In the genomic region with DNA sequence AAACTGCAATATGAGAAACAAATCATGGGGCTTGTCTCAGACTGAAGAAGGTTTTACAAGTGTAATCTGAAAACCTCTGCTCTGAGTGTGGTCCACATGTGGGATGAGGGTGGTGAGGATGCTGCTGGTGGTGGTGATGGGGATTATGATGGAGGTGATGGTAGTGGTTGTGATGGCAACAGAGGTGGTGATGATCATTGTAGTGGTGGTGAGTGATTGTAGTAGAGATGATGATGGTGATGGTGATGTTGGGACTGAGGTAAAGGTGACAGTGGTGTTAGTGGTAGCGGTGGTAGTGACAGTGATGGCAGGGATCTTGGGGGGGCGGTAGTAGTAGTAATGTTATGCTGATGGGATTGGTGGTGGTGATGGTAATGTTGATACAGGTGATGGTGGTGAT, we compare ENCODE assay signal across 19 cellular contexts.
DNase-seq lines count a peak whose midpoint lies in the region; ATAC-seq, FAIRE-seq and TF ChIP-seq lines count a peak whose summit lies in the region.
"Had no signal": no experiment of that assay in that cellular context is flagged by ENCODE, and none has a peak within 500 bp of the region (broad histone marks: within the 10 kb centered on the region; RNA-seq: fewer than 3 reads in every experiment).

No MANE protein-coding gene starts in this region.

- H3K9me3 Mint-ChIP-seq in activated CD4-positive, alpha-beta memory T cell treated with anti-CD3 and anti-CD28 coated beads for 36 hours: no peaks in the 10 kb centered on the region
- H3K9me3 Mint-ChIP-seq in activated CD4-positive, alpha-beta memory T cell treated with anti-CD3 and anti-CD28 coated beads, Interleukin-2, amount 10 ng/mL, durations not matched to agents 7 days and 5 days: no peaks in the 10 kb centered on the region
- no peaks in the 10 kb centered on the region for H3K9me3 Mint-ChIP-seq in stimulated activated effector memory CD8-positive, alpha-beta T cell treated with anti-CD3 and anti-CD28 coated beads, Interleukin-12 subunit alpha, Interleukin-12 subunit beta, amount 100 ng/mL, for 72 hours
- H3K9me3 Mint-ChIP-seq: HFFc6 had no signal

- no peak overlapping the region for H3K4me2 ChIP-seq in K562 (ENCODE audit: insufficient read depth, low read length)

- TF ChIP-seq POLR2A in K562 (conservative IDR thresholded peaks at IDR 0.05): no peak
- no peak for TF ChIP-seq POLR2A in esophagus muscularis mucosa (IDR thresholded peaks at IDR 0.05; ENCODE audit: low read depth)

- no peak for TF ChIP-seq CTCF in K562 (IDR thresholded peaks at IDR 0.05 in 2 of 3, conservative IDR thresholded peaks at IDR 0.05 in 1 of 3; ENCODE audit: insufficient read depth in 2 of 3, low read depth in 1 of 3, low read length in 3 of 3)
- TF ChIP-seq CTCF in esophagus muscularis mucosa (IDR thresholded peaks at IDR 0.05): no peak

- no peak overlapping the region for H3K9ac ChIP-seq in K562 (ENCODE audit: insufficient read depth in 1 of 2, low read depth in 2 of 2, low read length in 2 of 2)

- H3K27me3 Mint-ChIP-seq in activated CD4-positive, alpha-beta memory T cell treated with anti-CD3 and anti-CD28 coated beads for 36 hours: peaks cover 17% of the 10 kb centered on the region
- H3K27me3 Mint-ChIP-seq in activated CD4-positive, alpha-beta memory T cell treated with anti-CD3 and anti-CD28 coated beads, Interleukin-2, amount 10 ng/mL, durations not matched to agents 7 days and 5 days: peaks cover 20% of the 10 kb centered on the region
- H3K27me3 Mint-ChIP-seq: B cell had no signal

- H3K4me3 ChIP-seq in K562: no peak overlapping the region
- no peak overlapping the region for H3K4me3 ChIP-seq in esophagus muscularis mucosa

- no TSS peak for BruUV-seq in K562 (replicated peaks; lab: Mats Ljungman, UMichigan)

- no peak for ATAC-seq in K562
- ATAC-seq in stimulated activated effector memory CD8-positive, alpha-beta T cell treated with anti-CD3 and anti-CD28 coated beads, Interleukin-12 subunit alpha, Interleukin-12 subunit beta, amount 100 ng/mL, for 72 hours: peak; percentile 44
- no peak for ATAC-seq in HG03175 (IDR thresholded peaks at IDR 0.05; ENCODE audit: unreplicated experiment)

- H3K36me3 ChIP-seq in K562 (ENCODE audit: control insufficient read depth, insufficient read depth, low read length) (no peaks in the 10 kb centered on the region; the same call in 2 of the 3 replicates), esophagus muscularis mucosa (no peaks in the 10 kb centered on the region)

- peak; percentile 12 for DNase-seq in activated CD4-positive, alpha-beta memory T cell treated with anti-CD3 and anti-CD28 coated beads for 36 hours
- DNase-seq in activated CD4-positive, alpha-beta memory T cell treated with anti-CD3 and anti-CD28 coated beads, Interleukin-2, amount 10 ng/mL, durations not matched to agents 7 days and 5 days: no peak
- DNase-seq in K562 (ENCODE audit: extremely low read depth in 1 of 4, low spot score in 3 of 4): no peak
- peak; percentile 64 for DNase-seq in esophagus muscularis mucosa (ENCODE audit: extremely low spot score)
- DNase-seq in stimulated activated effector memory CD8-positive, alpha-beta T cell treated with anti-CD3 and anti-CD28 coated beads, Interleukin-12 subunit alpha, Interleukin-12 subunit beta, amount 100 ng/mL, for 72 hours (ENCODE audit: low spot score in 2 of 2): peak in 1 of 2 donors; percentile 50
- no peak for DNase-seq in NCI-H510A treated with DMSO at 0.1 percent for 48 hours (lab: John Stamatoyannopoulos, UW)
- DNase-seq in NCI-H2227 (lab: John Stamatoyannopoulos, UW; ENCODE audit: unreplicated experiment): no peak
- DNase-seq: H7, HFFc6, NCI-H1417, NCI-H187, NCI-H2107, NCI-H2227 treated with DMSO at 0.1 percent for 48 hours, NCI-H524, SHP77 had no signal

- H3K36me3 Mint-ChIP-seq in activated CD4-positive, alpha-beta memory T cell treated with anti-CD3 and anti-CD28 coated beads for 36 hours: no peaks in the 10 kb centered on the region
- no peaks in the 10 kb centered on the region for H3K36me3 Mint-ChIP-seq in activated CD4-positive, alpha-beta memory T cell treated with anti-CD3 and anti-CD28 coated beads, Interleukin-2, amount 10 ng/mL, durations not matched to agents 7 days and 5 days (ENCODE audit: low read depth)
- H3K36me3 Mint-ChIP-seq in stimulated activated effector memory CD8-positive, alpha-beta T cell treated with anti-CD3 and anti-CD28 coated beads, Interleukin-12 subunit alpha, Interleukin-12 subunit beta, amount 100 ng/mL, for 72 hours: no peaks in the 10 kb centered on the region

- no peaks in the 10 kb centered on the region for H3K9me1 ChIP-seq in K562 (ENCODE audit: control insufficient read depth, insufficient read depth, low read length)

- intact Hi-C loops in activated CD4-positive, alpha-beta memory T cell treated with anti-CD3 and anti-CD28 coated beads for 36 hours (cut with micrococcal nuclease): no loop called here
- intact Hi-C loops in K562 (cut with micrococcal nuclease): loop anchor here (2.0 to 5.0 kb wide), 3 partner anchors 33 to 549 kb away; no protein-coding TSS in a partner anchor
- intact Hi-C loops in esophagus muscularis mucosa (cut with DNase I): no loop called here

- POLR2A ChIA-PET in activated CD4-positive, alpha-beta memory T cell treated with anti-CD3 and anti-CD28 coated beads for 36 hours (lab: Charles Lee): no interaction called here
- POLR2A ChIA-PET in activated CD4-positive, alpha-beta memory T cell treated with anti-CD3 and anti-CD28 coated beads, Interleukin-2, amount 10 ng/mL, durations not matched to agents 7 days and 5 days (lab: Charles Lee): no interaction called here
- POLR2A ChIA-PET in K562 (lab: Yijun Ruan, JAX): no interaction called here

- H2AFZ ChIP-seq in K562 (ENCODE audit: low read depth, low read length): no peak overlapping the region

- CTCF ChIA-PET in activated CD4-positive, alpha-beta memory T cell treated with anti-CD3 and anti-CD28 coated beads for 36 hours (lab: Charles Lee): no interaction called here
- CTCF ChIA-PET in activated CD4-positive, alpha-beta memory T cell treated with anti-CD3 and anti-CD28 coated beads, Interleukin-2, amount 10 ng/mL, durations not matched to agents 7 days and 5 days (lab: Charles Lee): no interaction called here
- CTCF ChIA-PET in K562 (lab: Yijun Ruan, JAX; ENCODE audit: low intra/inter-chr PET ratio): interaction anchor here (0.9 kb wide), 1 partner anchor 23 kb away, joined by 3 read pairs; no protein-coding TSS in a partner anchor

- H3K4me1 Mint-ChIP-seq in activated CD4-positive, alpha-beta memory T cell treated with anti-CD3 and anti-CD28 coated beads for 36 hours (ENCODE audit: low read depth): peaks cover 22% of the 10 kb centered on the region
- H3K4me1 Mint-ChIP-seq in activated CD4-positive, alpha-beta memory T cell treated with anti-CD3 and anti-CD28 coated beads, Interleukin-2, amount 10 ng/mL, durations not matched to agents 7 days and 5 days: peaks cover 30% of the 10 kb centered on the region
- H3K4me1 Mint-ChIP-seq in stimulated activated effector memory CD8-positive, alpha-beta T cell treated with anti-CD3 and anti-CD28 coated beads, Interleukin-12 subunit alpha, Interleukin-12 subunit beta, amount 100 ng/mL, for 72 hours: peaks cover 22% of the 10 kb centered on the region
- H3K4me1 Mint-ChIP-seq: B cell had no signal

- H3K9me3 ChIP-seq in K562 (replicated peaks; ENCODE audit: control insufficient read depth, insufficient read depth, low read depth, low read length): no peaks in the 10 kb centered on the region; the same call in 1 of the 2 replicates
- no peaks in the 10 kb centered on the region for H3K9me3 ChIP-seq in esophagus muscularis mucosa

- no peak overlapping the region for H3K4me3 Mint-ChIP-seq in activated CD4-positive, alpha-beta memory T cell treated with anti-CD3 and anti-CD28 coated beads for 36 hours
- H3K4me3 Mint-ChIP-seq in activated CD4-positive, alpha-beta memory T cell treated with anti-CD3 and anti-CD28 coated beads, Interleukin-2, amount 10 ng/mL, durations not matched to agents 7 days and 5 days: no peak overlapping the region
- no peak overlapping the region for H3K4me3 Mint-ChIP-seq in stimulated activated effector memory CD8-positive, alpha-beta T cell treated with anti-CD3 and anti-CD28 coated beads, Interleukin-12 subunit alpha, Interleukin-12 subunit beta, amount 100 ng/mL, for 72 hours
- H3K4me3 Mint-ChIP-seq: B cell, HFFc6 had no signal

- 0 out of 2 replicates have a peak, but pooled peaks cover 3% of the 10 kb centered on the region for H4K20me1 ChIP-seq in K562 (replicated peaks; ENCODE audit: control insufficient read depth, insufficient read depth, low read length)

- H3K27me3 ChIP-seq in K562 (ENCODE audit: control insufficient read depth in 2 of 2, insufficient read depth in 2 of 2, low read length in 2 of 2) (no peaks in the 10 kb centered on the region), esophagus muscularis mucosa (no peaks in the 10 kb centered on the region)

- no peak overlapping the region for H3K27ac ChIP-seq in K562 (ENCODE audit: extremely low read depth, low read depth, low read length)
- H3K27ac ChIP-seq in esophagus muscularis mucosa (replicated peaks in 1 of 4): no peak overlapping the region
- H3K27ac ChIP-seq: 22Rv1 had no signal

- no peak overlapping the region for H3K27ac Mint-ChIP-seq in activated CD4-positive, alpha-beta memory T cell treated with anti-CD3 and anti-CD28 coated beads for 36 hours
- no peak overlapping the region for H3K27ac Mint-ChIP-seq in activated CD4-positive, alpha-beta memory T cell treated with anti-CD3 and anti-CD28 coated beads, Interleukin-2, amount 10 ng/mL, durations not matched to agents 7 days and 5 days
- H3K27ac Mint-ChIP-seq in stimulated activated effector memory CD8-positive, alpha-beta T cell treated with anti-CD3 and anti-CD28 coated beads, Interleukin-12 subunit alpha, Interleukin-12 subunit beta, amount 100 ng/mL, for 72 hours: no peak overlapping the region
- H3K27ac Mint-ChIP-seq: B cell, HFFc6 had no signal

- WGBS in K562 (ENCODE audit: insufficient coverage, low coverage, missing lambda C conversion rate): 54% methylated on average over 2 of the region's 2 CpGs
- WGBS in esophagus muscularis mucosa: 95% methylated on average over 2 of the region's 2 CpGs

- no peak for TF ChIP-seq RAD21 in K562 (CRISPR knock-in tag; conservative IDR thresholded peaks at IDR 0.05 in 1 of 2, IDR thresholded peaks at IDR 0.05 in 1 of 2)

- TF ChIP-seq EP300 in K562 (IDR thresholded peaks at IDR 0.05; ENCODE audit: low read length) (no peak), esophagus muscularis mucosa (IDR thresholded peaks at IDR 0.05) (no peak)

- H3K79me2 ChIP-seq in K562 (ENCODE audit: control insufficient read depth, insufficient read depth, low read length): no peaks in the 10 kb centered on the region

- peaks cover 9 to 17% of the 10 kb centered on the region in 2 experiments; a peak in 4 of 5 replicates for H3K4me1 ChIP-seq in K562 (replicated peaks in 1 of 2; ENCODE audit: control insufficient read depth in 2 of 2, insufficient read depth in 2 of 2, low read length in 2 of 2)
- H3K4me1 ChIP-seq in esophagus muscularis mucosa: peaks cover 0 to 17% (median 10%) of the 10 kb centered on the region in 4 donors

- in situ Hi-C loops in K562 (cut with MboI): no loop called here

- FAIRE-seq in K562 (lab: Jason Lieb, UNC): no peak
- FAIRE-seq: G401.6 had no signal

TF ChIP-seq in K562, 482 proteins besides CTCF, POLR2A, EP300 and RAD21 (continues in another document):
- peak; percentile 35; the same call in 1 of the 2 replicates for TF ChIP-seq RFX1 (IDR thresholded peaks at IDR 0.05)

Comparison
In these comparisons a context has a peak if more than half of its experiments do, and no peak if none do; other contexts are left out.
1. DNase-seq: peak in activated CD4-positive, alpha-beta memory T cell treated with anti-CD3 and anti-CD28 coated beads for 36 hours (single experiment) and esophagus muscularis mucosa (single experiment); none in activated CD4-positive, alpha-beta memory T cell treated with anti-CD3 and anti-CD28 coated beads, Interleukin-2, amount 10 ng/mL, durations not matched to agents 7 days and 5 days (single experiment), K562 (0 of 4), NCI-H510A treated with DMSO at 0.1 percent for 48 hours (single experiment) and NCI-H2227 (single experiment).